ENCODE assay signal across 15 cellular contexts in the genomic region with DNA sequence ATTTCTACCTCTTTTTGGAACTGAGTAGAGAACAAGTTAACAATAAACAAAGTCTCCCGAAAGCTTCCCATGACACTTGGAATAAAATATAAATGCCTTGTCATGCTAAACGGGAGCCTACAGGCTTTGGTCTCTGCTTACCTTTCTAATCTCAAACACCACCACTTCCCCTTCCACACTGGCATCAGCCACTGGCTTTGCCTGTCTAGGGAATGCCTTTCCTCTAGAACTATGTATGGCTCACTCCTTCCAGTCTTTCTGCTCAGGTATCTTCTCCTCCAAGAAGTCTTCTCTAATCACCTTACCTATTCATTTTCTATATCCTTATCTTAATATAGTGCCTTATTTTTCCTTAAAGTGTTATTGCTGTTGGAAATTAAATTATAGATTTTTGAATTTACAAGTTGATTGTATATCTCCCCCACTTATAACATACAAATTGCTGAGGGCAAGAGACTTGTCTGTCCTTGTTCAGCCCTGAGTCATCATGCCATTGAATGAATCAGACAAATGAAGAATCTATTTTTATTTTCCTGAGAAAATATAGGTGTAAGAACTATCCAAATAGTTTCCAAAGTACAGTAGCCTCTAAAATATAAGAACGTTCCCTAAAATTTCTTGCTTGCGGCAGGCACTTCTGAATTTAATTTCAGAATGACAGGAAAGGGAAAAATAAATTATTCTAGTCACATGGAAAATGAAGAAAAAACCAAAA.
DNase-seq lines count a peak whose midpoint lies in the region; TF ChIP-seq lines count a peak whose summit lies in the region.
"Had no signal": no experiment of that assay in that cellular context is flagged by ENCODE, and none has a peak within 500 bp of the region (broad histone marks: within the 10 kb centered on the region; RNA-seq: fewer than 3 reads in every experiment).

No MANE protein-coding gene starts in this region.

- H3K27me3 ChIP-seq in endodermal cell (ENCODE audit: control insufficient read depth, insufficient read depth, low read length, poor library complexity, severe bottlenecking): no peaks in the 10 kb centered on the region
- H3K27me3 ChIP-seq: body of pancreas had no signal

- no peaks in the 10 kb centered on the region for H3K36me3 Mint-ChIP-seq in endodermal cell (ENCODE audit: low read depth)
- H3K36me3 Mint-ChIP-seq: CD4-positive, alpha-beta memory T cell had no signal

- H3K9me3 ChIP-seq in endodermal cell (ENCODE audit: control insufficient read depth, low read length): no peaks in the 10 kb centered on the region
- H3K9me3 ChIP-seq: body of pancreas had no signal

- H3K4me1 Mint-ChIP-seq in endodermal cell: no peaks in the 10 kb centered on the region
- H3K4me1 Mint-ChIP-seq: CD4-positive, alpha-beta memory T cell had no signal

- H3K9ac ChIP-seq in endodermal cell (ENCODE audit: extremely low read depth, low read length, poor library complexity, severe bottlenecking): no peak overlapping the region

- CTCF ChIA-PET in RWPE1 (lab: Yijun Ruan, JAX): no interaction called here

- H3K4me1 ChIP-seq in endodermal cell (ENCODE audit: control insufficient read depth, insufficient read depth, low read length): no peaks in the 10 kb centered on the region
- H3K4me1 ChIP-seq: body of pancreas had no signal

- H3K4me3 ChIP-seq in skin epidermis: no peak overlapping the region
- H3K4me3 ChIP-seq in endodermal cell (ENCODE audit: low read length): no peak overlapping the region
- H3K4me3 ChIP-seq: body of pancreas, GM23338 had no signal

- POLR2A ChIA-PET in RWPE1 (lab: Yijun Ruan, JAX; ENCODE audit: low non-redundant PET): no interaction called here

- no peaks in the 10 kb centered on the region for H3K36me3 ChIP-seq in endodermal cell (ENCODE audit: control insufficient read depth, insufficient read depth, low read length)

- H3K9me3 Mint-ChIP-seq in endodermal cell: no peaks in the 10 kb centered on the region
- H3K9me3 Mint-ChIP-seq: activated T-helper 1 cell treated with anti-CD3 and anti-CD28 coated beads, Interleukin-12 subunit alpha, Interleukin-12 subunit beta, Interleukin-2, Interleukin-4 antibody, amounts not matched to agents 30 ng/mL and 10 ng/mL and 1 ng/mL, durations not matched to agents 14 hours and 24 hours and 36 hours; CD4-positive, alpha-beta memory T cell; GM23338 had no signal

- H3K27ac ChIP-seq in RWPE1 (peak overlapping the region; percentile 95), skin epidermis (peak overlapping the region in 19 of 21 experiments; percentile 23 to 87 (median 72)), endodermal cell (ENCODE audit: low read depth, low read length) (no peak overlapping the region)
- H3K27ac ChIP-seq: body of pancreas had no signal

- DNase-seq in ELR (ENCODE audit: low read depth): peak; percentile 37
- DNase-seq in RWPE1 (ENCODE audit: low spot score): peak; percentile 64
- peak; percentile 24 for DNase-seq in fibroblast of gingiva (ENCODE audit: low read depth)
- DNase-seq in endodermal cell: no peak
- no peak for DNase-seq in ACHN
- no peak for DNase-seq in T1000 (lab: John Stamatoyannopoulos, UW)
- no peak for DNase-seq in amygdala (lab: John Stamatoyannopoulos, UW)
- DNase-seq: activated CD4-positive, alpha-beta T cell treated with anti-CD3 and anti-CD28 coated beads for 1 hour; CD4-positive, alpha-beta memory T cell; NCI-H187; stimulated activated CD4-positive, alpha-beta T cell treated with anti-CD3 and anti-CD28 coated beads, Interleukin-15, amount 100 ng/mL, for 24 hours had no signal

- TF ChIP-seq CTCF in RWPE1 (conservative IDR thresholded peaks at IDR 0.05; ENCODE audit: low read depth) (no peak), endodermal cell (conservative IDR thresholded peaks at IDR 0.05) (no peak)

- 94 to 100% methylated on average over 3 to 4 of the region's 4 CpGs for WGBS in endodermal cell (ENCODE audit: insufficient coverage in 1 of 2, insufficient read length in 1 of 2), 2 experiments

- no peak overlapping the region for H3K27ac Mint-ChIP-seq in endodermal cell
- H3K27ac Mint-ChIP-seq: activated T-helper 1 cell treated with anti-CD3 and anti-CD28 coated beads, Interleukin-12 subunit alpha, Interleukin-12 subunit beta, Interleukin-2, Interleukin-4 antibody, amounts not matched to agents 30 ng/mL and 10 ng/mL and 1 ng/mL, durations not matched to agents 14 hours and 24 hours and 36 hours; CD4-positive, alpha-beta memory T cell; GM23338 had no signal

- no peaks in the 10 kb centered on the region for H3K27me3 Mint-ChIP-seq in endodermal cell (ENCODE audit: insufficient read depth)

- no peak overlapping the region for H3K4me3 Mint-ChIP-seq in endodermal cell
- H3K4me3 Mint-ChIP-seq: activated T-helper 1 cell treated with anti-CD3 and anti-CD28 coated beads, Interleukin-12 subunit alpha, Interleukin-12 subunit beta, Interleukin-2, Interleukin-4 antibody, amounts not matched to agents 30 ng/mL and 10 ng/mL and 1 ng/mL, durations not matched to agents 14 hours and 24 hours and 36 hours; CD4-positive, alpha-beta memory T cell; GM23338 had no signal

- in situ Hi-C loops in ACHN (cut with HindIII; ENCODE audit: low pct_ligation_motif_present, low pct_unique_long_range_greater_than_20kb, low sequenced_read_pairs): no loop called here

Comparison
In these comparisons a context has a peak if more than half of its experiments do, and no peak if none do; other contexts are left out.
1. DNase-seq: peak in ELR (single experiment), RWPE1 (single experiment) and fibroblast of gingiva (single experiment); none in endodermal cell (single experiment), ACHN (single experiment), T1000 (single experiment) and amygdala (0 of 56).